ENCODE assay signal across 15 cellular contexts in genomic region chr11:121422675-121423074, GRCh38. TPM values are rescaled to one million over a fixed set of nuclear protein-coding genes. Genes with fewer than 3 reads are reported as not detected.
DNase-seq lines count a peak whose midpoint lies in the region; ATAC-seq, FAIRE-seq and TF ChIP-seq lines count a peak whose summit lies in the region.
"Had no signal": no experiment of that assay in that cellular context is flagged by ENCODE, and none has a peak within 500 bp of the region (broad histone marks: within the 10 kb centered on the region; RNA-seq: fewer than 3 reads in every experiment).

No MANE protein-coding gene starts in this region.

- H3K4me3 Mint-ChIP-seq in CD4-positive, CD25-positive, alpha-beta regulatory T cell, result peak overlapping the region in 2 of 4 donors; percentile 1 to 30
- peak overlapping the region in 1 of 3 donors; percentile 4 for H3K4me3 Mint-ChIP-seq in T-cell
- H3K4me3 Mint-ChIP-seq: activated T-helper 1 cell treated with anti-CD3 and anti-CD28 coated beads, Interleukin-12 subunit alpha, Interleukin-12 subunit beta, Interleukin-2, Interleukin-4 antibody, amounts not matched to agents 30 ng/mL and 10 ng/mL and 1 ng/mL, durations not matched to agents 14 hours and 24 hours and 36 hours; brain; natural killer cell treated with Interleukin-12 subunit alpha and Interleukin-12 subunit beta and Interleukin-15 and Interleukin-18, amount 100 ng/mL, for 72 hours had no signal

- H3K4me1 Mint-ChIP-seq in CD4-positive, CD25-positive, alpha-beta regulatory T cell, result peaks cover 25 to 88% (median 53%) of the 10 kb centered on the region in 4 donors
- peaks cover 78 to 88% (median 88%) of the 10 kb centered on the region in 3 donors for H3K4me1 Mint-ChIP-seq in T-cell

- TF ChIP-seq CTCF in BE2C (IDR thresholded peaks at IDR 0.05; ENCODE audit: low read depth, low read length), result no peak

- peaks cover 18% of the 10 kb centered on the region for H3K36me3 Mint-ChIP-seq in CD4-positive, CD25-positive, alpha-beta regulatory T cell
- H3K36me3 Mint-ChIP-seq in T-cell, result peaks cover 11% of the 10 kb centered on the region
- H3K36me3 Mint-ChIP-seq: brain had no signal

- H3K9me3 Mint-ChIP-seq in CD4-positive, CD25-positive, alpha-beta regulatory T cell, result peaks cover 0 to 4% (median 0%) of the 10 kb centered on the region in 7 donors
- H3K9me3 Mint-ChIP-seq in T-cell, result no peaks in the 10 kb centered on the region
- H3K9me3 Mint-ChIP-seq: natural killer cell treated with Interleukin-12 subunit alpha and Interleukin-12 subunit beta and Interleukin-15 and Interleukin-18, amount 100 ng/mL, for 72 hours had no signal

- H3K4me3 ChIP-seq in CD4-positive, CD25-positive, alpha-beta regulatory T cell (ENCODE audit: low read depth, low read length), result peak overlapping the region; percentile 34
- H3K4me3 ChIP-seq in BE2C (ENCODE audit: low read depth, low read length), result no peak overlapping the region
- H3K4me3 ChIP-seq: left lung, right atrium auricular region had no signal

- no peaks in the 10 kb centered on the region for H3K27me3 ChIP-seq in CD4-positive, CD25-positive, alpha-beta regulatory T cell (ENCODE audit: control insufficient read depth, insufficient read depth, low read length)
- H3K27me3 ChIP-seq in BE2C, result no peaks in the 10 kb centered on the region
- H3K27me3 ChIP-seq: right atrium auricular region had no signal

- POLR2A ChIA-PET in T-cell (lab: Charles Lee), result no interaction called here

- peak in 2 of 3 donors; percentile 46 to 48 for DNase-seq in CD4-positive, CD25-positive, alpha-beta regulatory T cell
- no peak for DNase-seq in GM18507 (ENCODE audit: extremely low spot score, insufficient read length, low read depth)
- peak in 5 of 34 experiments; percentile 8 to 12 (median 8) for DNase-seq in T-cell
- DNase-seq in NCI-H128 (lab: John Stamatoyannopoulos, UW; ENCODE audit: unreplicated experiment), result no peak
- DNase-seq in BE2C, result no peak
- DNase-seq in DMS 273 (lab: John Stamatoyannopoulos, UW; ENCODE audit: unreplicated experiment), result no peak
- DNase-seq: left lung; NCI-H2171 treated with DMSO at 0.1 percent for 48 hours; stimulated activated CD4-positive, alpha-beta T cell treated with anti-CD3 and anti-CD28 coated beads, Interleukin-2, amount 100 ng/mL, for 48 hours had no signal

- peak; percentile 89 for FAIRE-seq in GM18507 (lab: Jason Lieb, UNC)

- peaks cover 0 to 1% of the 10 kb centered on the region in 2 experiments for H3K9me3 ChIP-seq in CD4-positive, CD25-positive, alpha-beta regulatory T cell (ENCODE audit: control insufficient read depth in 2 of 2, low read length in 2 of 2)
- H3K9me3 ChIP-seq in BE2C, result no peaks in the 10 kb centered on the region
- H3K9me3 ChIP-seq: left lung, right atrium auricular region had no signal

- CTCF ChIA-PET in T-cell (lab: Charles Lee), result no interaction called here

- peaks cover 4% of the 10 kb centered on the region for H3K27me3 Mint-ChIP-seq in CD4-positive, CD25-positive, alpha-beta regulatory T cell
- no peaks in the 10 kb centered on the region for H3K27me3 Mint-ChIP-seq in T-cell
- H3K27me3 Mint-ChIP-seq: natural killer cell treated with Interleukin-12 subunit alpha and Interleukin-12 subunit beta and Interleukin-15 and Interleukin-18, amount 100 ng/mL, for 72 hours had no signal

- peak in 1 of 2 donors; percentile 18 for ATAC-seq in CD4-positive, CD25-positive, alpha-beta regulatory T cell (ENCODE audit: low read depth in 2 of 2)
- ATAC-seq in HG02938 (IDR thresholded peaks at IDR 0.05; ENCODE audit: unreplicated experiment) (peak; percentile 37), T-cell (replicated peaks in 1 of 4) (peak in 2 of 4 experiments; percentile 24 to 42), SK-N-SH treated with all-trans-retinoic acid at 6 μM for 48 hours (no peak)
- ATAC-seq: left lung; natural killer cell treated with Interleukin-12 subunit alpha and Interleukin-12 subunit beta and Interleukin-15 and Interleukin-18, amount 100 ng/mL, for 72 hours had no signal

- H3K36me3 ChIP-seq in CD4-positive, CD25-positive, alpha-beta regulatory T cell (ENCODE audit: control insufficient read depth, insufficient read depth, low read length), result no peaks in the 10 kb centered on the region
- no peaks in the 10 kb centered on the region for H3K36me3 ChIP-seq in BE2C
- H3K36me3 ChIP-seq: left lung, right atrium auricular region had no signal

- H3K27ac Mint-ChIP-seq in CD4-positive, CD25-positive, alpha-beta regulatory T cell, result peak overlapping the region in 2 of 3 donors; percentile 17 to 27
- H3K27ac Mint-ChIP-seq in T-cell, result peak overlapping the region; percentile 1 to 56
- H3K27ac Mint-ChIP-seq: brain; natural killer cell treated with Interleukin-12 subunit alpha and Interleukin-12 subunit beta and Interleukin-15 and Interleukin-18, amount 100 ng/mL, for 72 hours had no signal

- no peak overlapping the region for H3K27ac ChIP-seq in CD4-positive, CD25-positive, alpha-beta regulatory T cell (ENCODE audit: insufficient read depth, low read length, poor library complexity, severe bottlenecking)
- H3K27ac ChIP-seq: right atrium auricular region had no signal

- peaks cover 39% of the 10 kb centered on the region for H3K4me1 ChIP-seq in CD4-positive, CD25-positive, alpha-beta regulatory T cell (ENCODE audit: control insufficient read depth, insufficient read depth, low read length, poor library complexity, severe bottlenecking)
- no peaks in the 10 kb centered on the region for H3K4me1 ChIP-seq in BE2C

TF ChIP-seq in SK-N-SH treated with all-trans-retinoic acid at 6 μM for 48 hours, 23 proteins besides CTCF, POLR2A, EP300 and RAD21:
- no peak for TF ChIP-seq ARNTL (CRISPR knock-in tag; IDR thresholded peaks at IDR 0.05; ENCODE audit: borderline replicate concordance, low read depth)
- TF ChIP-seq, protein P1, sequence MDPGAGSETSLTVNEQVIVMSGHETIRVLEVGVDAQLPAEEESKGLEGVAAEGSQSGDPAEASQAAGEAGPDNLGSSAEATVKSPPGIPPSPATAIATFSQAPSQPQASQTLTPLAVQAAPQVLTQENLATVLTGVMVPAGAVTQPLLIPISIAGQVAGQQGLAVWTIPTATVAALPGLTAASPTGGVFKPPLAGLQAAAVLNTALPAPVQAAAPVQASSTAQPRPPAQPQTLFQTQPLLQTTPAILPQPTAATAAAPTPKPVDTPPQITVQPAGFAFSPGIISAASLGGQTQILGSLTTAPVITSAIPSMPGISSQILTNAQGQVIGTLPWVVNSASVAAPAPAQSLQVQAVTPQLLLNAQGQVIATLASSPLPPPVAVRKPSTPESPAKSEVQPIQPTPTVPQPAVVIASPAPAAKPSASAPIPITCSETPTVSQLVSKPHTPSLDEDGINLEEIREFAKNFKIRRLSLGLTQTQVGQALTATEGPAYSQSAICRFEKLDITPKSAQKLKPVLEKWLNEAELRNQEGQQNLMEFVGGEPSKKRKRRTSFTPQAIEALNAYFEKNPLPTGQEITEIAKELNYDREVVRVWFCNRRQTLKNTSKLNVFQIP (CRISPR knock-in tag; IDR thresholded peaks at IDR 0.05; ENCODE audit: borderline replicate concordance, low read depth), result no peak
- no peak for TF ChIP-seq ZC3H10 (CRISPR knock-in tag; IDR thresholded peaks at IDR 0.05)
- no peak for TF ChIP-seq TOX (CRISPR knock-in tag; IDR thresholded peaks at IDR 0.05; ENCODE audit: borderline replicate concordance)
- TF ChIP-seq, protein P2, sequence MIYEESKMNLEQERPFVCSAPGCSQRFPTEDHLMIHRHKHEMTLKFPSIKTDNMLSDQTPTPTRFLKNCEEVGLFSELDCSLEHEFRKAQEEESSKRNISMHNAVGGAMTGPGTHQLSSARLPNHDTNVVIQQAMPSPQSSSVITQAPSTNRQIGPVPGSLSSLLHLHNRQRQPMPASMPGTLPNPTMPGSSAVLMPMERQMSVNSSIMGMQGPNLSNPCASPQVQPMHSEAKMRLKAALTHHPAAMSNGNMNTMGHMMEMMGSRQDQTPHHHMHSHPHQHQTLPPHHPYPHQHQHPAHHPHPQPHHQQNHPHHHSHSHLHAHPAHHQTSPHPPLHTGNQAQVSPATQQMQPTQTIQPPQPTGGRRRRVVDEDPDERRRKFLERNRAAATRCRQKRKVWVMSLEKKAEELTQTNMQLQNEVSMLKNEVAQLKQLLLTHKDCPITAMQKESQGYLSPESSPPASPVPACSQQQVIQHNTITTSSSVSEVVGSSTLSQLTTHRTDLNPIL (CRISPR knock-in tag; IDR thresholded peaks at IDR 0.05; ENCODE audit: low read depth), result no peak
- no peak for TF ChIP-seq OSR1 (CRISPR knock-in tag; IDR thresholded peaks at IDR 0.05)
- TF ChIP-seq RARB (CRISPR knock-in tag; IDR thresholded peaks at IDR 0.05), result no peak
- TF ChIP-seq PPARA (CRISPR knock-in tag; IDR thresholded peaks at IDR 0.05; ENCODE audit: borderline replicate concordance), result no peak
- no peak for TF ChIP-seq PATZ1 (CRISPR knock-in tag; IDR thresholded peaks at IDR 0.05; ENCODE audit: borderline replicate concordance)
- TF ChIP-seq CSDC2 (CRISPR knock-in tag; IDR thresholded peaks at IDR 0.05), result no peak
- no peak for TF ChIP-seq GLIS3 (CRISPR knock-in tag; IDR thresholded peaks at IDR 0.05)
- no peak for TF ChIP-seq ZFP3 (CRISPR knock-in tag; IDR thresholded peaks at IDR 0.05)
- TF ChIP-seq ZFP30 (CRISPR knock-in tag; IDR thresholded peaks at IDR 0.05), result no peak
TF ChIP-seq in SK-N-SH treated with all-trans-retinoic acid at 6 μM for 48 hours: peak in this region for 0.

RNA-seq across cellular contexts. Expression of gene SORL1, which starts 29.4 kb away (rescaled TPM):
- total RNA-seq in CD4-positive, CD25-positive, alpha-beta regulatory T cell, result 441 TPM
- polyA plus RNA-seq in CD4-positive, CD25-positive, alpha-beta regulatory T cell, result 100 to 1,000 TPM; 143 to 169 (median 162) TPM
- 100 to 1,000 TPM; 361 to 422 (median 392) TPM for total RNA-seq in T-cell
- 10.1 TPM for polyA plus RNA-seq in BE2C (2012; ENCODE audit: insufficient read depth, insufficient read length, low read depth)

Comparison
In these comparisons a context has a peak if more than half of its experiments do, and no peak if none do; other contexts are left out.
1. DNase-seq: peak in CD4-positive, CD25-positive, alpha-beta regulatory T cell (2 of 3); none in GM18507 (single experiment), NCI-H128 (single experiment), BE2C (single experiment) and DMS 273 (single experiment).